Comparison of ENCODE assay signal across 1 cellular context in genomic region chr7:135509589-135509838, GRCh38.
TF ChIP-seq lines count a peak whose summit lies in the region.

No MANE protein-coding gene starts in this region.

TF ChIP-seq in K562, 482 proteins besides CTCF, POLR2A, EP300 and RAD21 (continued from another document):
- TF ChIP-seq RBBP5 (IDR thresholded peaks at IDR 0.05; ENCODE audit: borderline replicate concordance, insufficient read depth, low read length, poor library complexity, severe bottlenecking), result no peak
- no peak for TF ChIP-seq HDGF (IDR thresholded peaks at IDR 0.05)
- no peak for TF ChIP-seq MGA (IDR thresholded peaks at IDR 0.05)
- no peak for TF ChIP-seq SIRT6 (IDR thresholded peaks at IDR 0.05; ENCODE audit: low read depth, low read length)
- no peak for TF ChIP-seq HDAC8 (tag; IDR thresholded peaks at IDR 0.05)
- TF ChIP-seq NCOR1 (IDR thresholded peaks at IDR 0.05), result no peak
- no peak for TF ChIP-seq ADNP (tag; IDR thresholded peaks at IDR 0.05)
- 0 out of 4 replicates have a peak, but pooled peaks of 1 of the 2 experiments have one; percentile 2 for TF ChIP-seq HDAC1 (IDR thresholded peaks at IDR 0.05)
- no peak for TF ChIP-seq ATF3 (IDR thresholded peaks at IDR 0.05)
- TF ChIP-seq ATF3 (CRISPR knock-in tag; conservative IDR thresholded peaks at IDR 0.05), result no peak
- TF ChIP-seq FOS (IDR thresholded peaks at IDR 0.05; ENCODE audit: extremely low read depth, insufficient read length), result no peak
- no peak for TF ChIP-seq ARID3B (CRISPR knock-in tag; IDR thresholded peaks at IDR 0.05; ENCODE audit: borderline replicate concordance)
- TF ChIP-seq ZSCAN29 (IDR thresholded peaks at IDR 0.05), result no peak
- no peak for TF ChIP-seq HNRNPK (IDR thresholded peaks at IDR 0.05; ENCODE audit: low read depth, low read length, poor library complexity, severe bottlenecking)
- TF ChIP-seq ZNF324 (CRISPR knock-in tag; IDR thresholded peaks at IDR 0.05), result no peak
- TF ChIP-seq YY1 (IDR thresholded peaks at IDR 0.05; ENCODE audit: borderline replicate concordance in 1 of 3, control insufficient read depth in 1 of 3, extremely low read depth in 1 of 3, insufficient read depth in 3 of 3, insufficient read length in 1 of 3, insufficient replicate concordance in 2 of 3, low read depth in 1 of 3, low read length in 2 of 3), result no peak
- no peak for TF ChIP-seq MECOM (CRISPR knock-in tag; IDR thresholded peaks at IDR 0.05)
- no peak for TF ChIP-seq TAF15 (IDR thresholded peaks at IDR 0.05; ENCODE audit: low read depth, low read length)
- no peak for TF ChIP-seq SMARCC2 (IDR thresholded peaks at IDR 0.05; ENCODE audit: low read depth)
